Comparison of ENCODE assay signal across 2 cellular contexts in genomic region chr4:139191373-139191772, GRCh38.
A peak's percentile ranks its signal among the peaks of the same experiment; 100 is the strongest.
TF ChIP-seq lines count a peak whose summit lies in the region.

No MANE protein-coding gene starts in this region.

TF ChIP-seq in HepG2, 621 proteins besides CTCF, POLR2A, EP300 and RAD21:
- no peak for TF ChIP-seq ZNF572 (CRISPR knock-in tag; IDR thresholded peaks at IDR 0.05)
- no peak for TF ChIP-seq TCF12 (IDR thresholded peaks at IDR 0.05)
- TF ChIP-seq TCF12 (CRISPR knock-in tag; IDR thresholded peaks at IDR 0.05): no peak
- TF ChIP-seq MAX (IDR thresholded peaks at IDR 0.05): peak; percentile 32; the same call in 1 of the 2 replicates

TF ChIP-seq in H1, 55 proteins besides CTCF, POLR2A, EP300 and RAD21:
- TF ChIP-seq NANOG (IDR thresholded peaks at IDR 0.05; ENCODE audit: insufficient read depth, low read depth, low read length, poor library complexity, severe bottlenecking) (no peak), SAP30 (IDR thresholded peaks at IDR 0.05; ENCODE audit: insufficient read depth, insufficient replicate concordance, low read length) (no peak)
